2 cellular contexts compared by ENCODE assay signal in genomic region chr9:126614455-126615248, GRCh38.
TF ChIP-seq lines count a peak whose summit lies in the region.

No MANE protein-coding gene starts in this region.

TF ChIP-seq in SK-N-SH, 30 proteins besides CTCF, POLR2A, EP300 and RAD21 (continued from another document):
- TF ChIP-seq ZBTB33 (IDR thresholded peaks at IDR 0.05; ENCODE audit: borderline replicate concordance, low read depth) (no peak), GABPA (IDR thresholded peaks at IDR 0.05; ENCODE audit: low read depth) (no peak), TAF1 (IDR thresholded peaks at IDR 0.05; ENCODE audit: borderline replicate concordance, low read depth, low read length) (no peak), NRF1 (IDR thresholded peaks at IDR 0.05; ENCODE audit: low read depth, low read length) (no peak), CHD2 (IDR thresholded peaks at IDR 0.05; ENCODE audit: low read length, partially characterized antibody) (no peak), PBX3 (IDR thresholded peaks at IDR 0.05) (no peak), EZH2phosphoT487 (IDR thresholded peaks at IDR 0.05; ENCODE audit: borderline replicate concordance, low read depth) (no peak), RFX5 (IDR thresholded peaks at IDR 0.05; ENCODE audit: low read length) (no peak), SMC3 (IDR thresholded peaks at IDR 0.05; ENCODE audit: low read depth, low read length) (no peak)

TF ChIP-seq in SK-N-SH treated with all-trans-retinoic acid at 6 μM for 48 hours, 23 proteins besides CTCF, POLR2A, EP300 and RAD21 (continued from another document):
- TF ChIP-seq CREB5 (CRISPR knock-in tag; IDR thresholded peaks at IDR 0.05; ENCODE audit: low read depth) (no peak), PPARA (CRISPR knock-in tag; IDR thresholded peaks at IDR 0.05; ENCODE audit: borderline replicate concordance) (no peak), ARNTL (CRISPR knock-in tag; IDR thresholded peaks at IDR 0.05; ENCODE audit: borderline replicate concordance, low read depth) (no peak), OSR1 (CRISPR knock-in tag; IDR thresholded peaks at IDR 0.05) (no peak), GLIS3 (CRISPR knock-in tag; IDR thresholded peaks at IDR 0.05) (no peak), ZNF565 (CRISPR knock-in tag; conservative IDR thresholded peaks at IDR 0.05; ENCODE audit: low read depth) (no peak)
